ENCODE assay signal across 8 cellular contexts in genomic region chr17:34961093-34961911, GRCh38. TPM values are rescaled to one million over a fixed set of nuclear protein-coding genes. Genes with fewer than 3 reads are reported as not detected.
A peak's percentile ranks its signal among the peaks of the same experiment; 100 is the strongest.
DNase-seq lines count a peak whose midpoint lies in the region; ATAC-seq and TF ChIP-seq lines count a peak whose summit lies in the region.

CCT6B (minus strand) TSS chr17:34961460; CDS start chr17:34961393, 67 bp downstream.
ZNF830 (plus strand) TSS chr17:34961540; CDS start chr17:34961567, 27 bp downstream.

- ATAC-seq in CD4-positive, CD25-positive, alpha-beta regulatory T cell (ENCODE audit: low read depth in 2 of 2), result peak; percentile 92 to 93
- ATAC-seq in GM19438 (IDR thresholded peaks at IDR 0.05; ENCODE audit: low read depth, unreplicated experiment) (peak; percentile 82), HG03575 (IDR thresholded peaks at IDR 0.05; ENCODE audit: extremely low read depth, insufficient number of reproducible peaks, low FRiP score, unreplicated experiment) (peak; percentile 58)

- H3K4me1 ChIP-seq in CD4-positive, CD25-positive, alpha-beta regulatory T cell (ENCODE audit: control insufficient read depth, insufficient read depth, low read length, poor library complexity, severe bottlenecking), result peaks cover 21% of the 10 kb centered on the region

- no peak for TF ChIP-seq CTCF in lower leg skin (IDR thresholded peaks at IDR 0.05)

- peak within 1 kb of the TSS; percentile 98 to 99 (median 98) for H3K4me3 Mint-ChIP-seq in CD4-positive, CD25-positive, alpha-beta regulatory T cell
- H3K4me3 Mint-ChIP-seq in activated CD4-positive, alpha-beta memory T cell treated with anti-CD3 and anti-CD28 coated beads, Interleukin-2, amount 10 ng/mL, durations not matched to agents 7 days and 5 days, result peak within 1 kb of the TSS; percentile 98

- POLR2A ChIA-PET in activated CD4-positive, alpha-beta memory T cell treated with anti-CD3 and anti-CD28 coated beads, Interleukin-2, amount 10 ng/mL, durations not matched to agents 7 days and 5 days (lab: Charles Lee), result interaction anchor here (0.6 to 2.0 kb wide), 24 partner anchors 8 to 472 kb away, joined by 3 to 56 read pairs (median 3); partner anchors contain the start of genes LIG3, NLE1, RAD51D and RFFL

- intact Hi-C loops in lower leg skin (cut with DNase I; ENCODE audit: low total_unique reads), result no loop called here

- H3K9me3 ChIP-seq in CD4-positive, CD25-positive, alpha-beta regulatory T cell (ENCODE audit: control insufficient read depth in 2 of 2, low read length in 2 of 2), result no peaks in the 10 kb centered on the region

- H3K4me3 ChIP-seq in CD4-positive, CD25-positive, alpha-beta regulatory T cell (ENCODE audit: low read depth, low read length), result peak within 1 kb of the TSS; percentile 98
- peak within 1 kb of the TSS; percentile 93 for H3K4me3 ChIP-seq in lower leg skin (ENCODE audit: low read depth, poor library complexity, severe bottlenecking)

- H3K4me1 Mint-ChIP-seq in CD4-positive, CD25-positive, alpha-beta regulatory T cell, result peaks cover 21 to 40% (median 30%) of the 10 kb centered on the region in 4 donors
- H3K4me1 Mint-ChIP-seq in activated CD4-positive, alpha-beta memory T cell treated with anti-CD3 and anti-CD28 coated beads, Interleukin-2, amount 10 ng/mL, durations not matched to agents 7 days and 5 days, result peaks cover 31% of the 10 kb centered on the region

- peaks cover 19% of the 10 kb centered on the region for H3K36me3 Mint-ChIP-seq in CD4-positive, CD25-positive, alpha-beta regulatory T cell
- H3K36me3 Mint-ChIP-seq in activated CD4-positive, alpha-beta memory T cell treated with anti-CD3 and anti-CD28 coated beads, Interleukin-2, amount 10 ng/mL, durations not matched to agents 7 days and 5 days (ENCODE audit: low read depth), result peaks cover 27% of the 10 kb centered on the region

- CTCF ChIA-PET in activated CD4-positive, alpha-beta memory T cell treated with anti-CD3 and anti-CD28 coated beads, Interleukin-2, amount 10 ng/mL, durations not matched to agents 7 days and 5 days (lab: Charles Lee), result interaction anchor here (0.6 to 1.1 kb wide), 3 partner anchors 13 to 500 kb away, joined by 3 to 7 read pairs (median 4); no protein-coding TSS in a partner anchor

- peak within 1 kb of the TSS; percentile 94 for H3K27ac ChIP-seq in CD4-positive, CD25-positive, alpha-beta regulatory T cell (ENCODE audit: insufficient read depth, low read length, poor library complexity, severe bottlenecking)

- peaks cover 0 to 4% (median 0%) of the 10 kb centered on the region in 7 donors for H3K9me3 Mint-ChIP-seq in CD4-positive, CD25-positive, alpha-beta regulatory T cell
- no peaks in the 10 kb centered on the region for H3K9me3 Mint-ChIP-seq in activated CD4-positive, alpha-beta memory T cell treated with anti-CD3 and anti-CD28 coated beads, Interleukin-2, amount 10 ng/mL, durations not matched to agents 7 days and 5 days

- 1% methylated on average over 56 to 65 of the region's 65 CpGs for WGBS in lower leg skin, 2 donors

- peak; percentile 88 to 97 (median 94) for DNase-seq in CD4-positive, CD25-positive, alpha-beta regulatory T cell
- DNase-seq in NCI-H82 (lab: John Stamatoyannopoulos, UW) (peak; percentile 97), ecto neural progenitor cell (ENCODE audit: low spot score) (peak; percentile 98), lower leg skin (ENCODE audit: low spot score in 2 of 2) (peak; percentile 93 to 98)
- DNase-seq in activated CD4-positive, alpha-beta memory T cell treated with anti-CD3 and anti-CD28 coated beads, Interleukin-2, amount 10 ng/mL, durations not matched to agents 7 days and 5 days, result peak; percentile 93
- DNase-seq in stimulated activated CD4-positive, alpha-beta T cell treated with anti-CD3 and anti-CD28 coated beads, Interleukin-4, amount 100 ng/mL, for 4 hours, result peak; percentile 79 to 90

- H3K27me3 Mint-ChIP-seq in CD4-positive, CD25-positive, alpha-beta regulatory T cell, result peaks cover 15% of the 10 kb centered on the region
- H3K27me3 Mint-ChIP-seq in activated CD4-positive, alpha-beta memory T cell treated with anti-CD3 and anti-CD28 coated beads, Interleukin-2, amount 10 ng/mL, durations not matched to agents 7 days and 5 days, result peaks cover 5% of the 10 kb centered on the region

- H3K36me3 ChIP-seq in CD4-positive, CD25-positive, alpha-beta regulatory T cell (ENCODE audit: control insufficient read depth, insufficient read depth, low read length), result peaks cover 27% of the 10 kb centered on the region

- peak in 1 of 2 donors; percentile 3 for TF ChIP-seq POLR2A in lower leg skin (IDR thresholded peaks at IDR 0.05)

- H3K27ac Mint-ChIP-seq in CD4-positive, CD25-positive, alpha-beta regulatory T cell, result peak within 1 kb of the TSS; percentile 97 to 100 (median 99)
- peak within 1 kb of the TSS; percentile 97 for H3K27ac Mint-ChIP-seq in activated CD4-positive, alpha-beta memory T cell treated with anti-CD3 and anti-CD28 coated beads, Interleukin-2, amount 10 ng/mL, durations not matched to agents 7 days and 5 days

- no peaks in the 10 kb centered on the region for H3K27me3 ChIP-seq in CD4-positive, CD25-positive, alpha-beta regulatory T cell (ENCODE audit: control insufficient read depth, insufficient read depth, low read length)

RNA-seq across cellular contexts. Expression of gene CCT6B, which starts in this region (rescaled TPM):
- total RNA-seq in CD4-positive, CD25-positive, alpha-beta regulatory T cell, result 2.7 TPM
- polyA plus RNA-seq in CD4-positive, CD25-positive, alpha-beta regulatory T cell, result 1 to 10 TPM; 1.3 to 4.2 (median 1.7) TPM
- total RNA-seq in activated CD4-positive, alpha-beta memory T cell treated with anti-CD3 and anti-CD28 coated beads, Interleukin-2, amount 10 ng/mL, durations not matched to agents 7 days and 5 days, result 1 to 10 TPM; 1.5 to 1.9 TPM
- total RNA-seq in lower leg skin, result 1 to 10 TPM; 1.3 to 3.4 (median 1.8) TPM

RNA-seq across cellular contexts. Expression of gene ZNF830, which starts in this region (rescaled TPM):
- total RNA-seq in CD4-positive, CD25-positive, alpha-beta regulatory T cell, result 36.4 TPM
- polyA plus RNA-seq in CD4-positive, CD25-positive, alpha-beta regulatory T cell, result 10 to 100 TPM; 15.8 to 28.6 (median 21.0) TPM
- total RNA-seq in activated CD4-positive, alpha-beta memory T cell treated with anti-CD3 and anti-CD28 coated beads, Interleukin-2, amount 10 ng/mL, durations not matched to agents 7 days and 5 days, result 10 to 100 TPM; 25.2 to 25.4 TPM
- total RNA-seq in lower leg skin, result 10 to 100 TPM; 11.7 to 15.6 (median 13.3) TPM

Comparison
In these comparisons a context has a peak if more than half of its experiments do, and no peak if none do; other contexts are left out.
1. Peak in every context shown above with its lines: DNase-seq, ATAC-seq, H3K4me3 ChIP-seq and H3K27ac ChIP-seq.